ENCODE assay signal across 8 cellular contexts in genomic region chr19:12994701-12995595, GRCh38. TPM values are rescaled to one million over a fixed set of nuclear protein-coding genes. Genes with fewer than 3 reads are reported as not detected.
DNase-seq lines count a peak whose midpoint lies in the region; ATAC-seq, FAIRE-seq and TF ChIP-seq lines count a peak whose summit lies in the region.

Gene NFIX (plus strand): TSS chr19:12995475. CDS start chr19:12995838, 363 bp downstream.

- DNase-seq in ELR (ENCODE audit: low read depth), result peak; percentile 74
- DNase-seq in NCI-H226, result peak; percentile 17
- peak; percentile 63 for DNase-seq in activated T-cell treated with anti-CD3 and anti-CD28 coated beads for 4 hours
- peak; percentile 83 for DNase-seq in epidermal melanocyte (ENCODE audit: insufficient read length, low spot score)
- peak; percentile 72 to 82 (median 80) for DNase-seq in mucosa of descending colon
- peak; percentile 67 for DNase-seq in stimulated activated naive CD8-positive, alpha-beta T cell treated with anti-CD3 and anti-CD28 coated beads, Interleukin-15, Interleukin-2, amounts not matched to agents 100 U/mL and 50 U/mL, for 24 hours
- no peak for DNase-seq in D721Med (ENCODE audit: insufficient read length, low spot score)

- no peak for FAIRE-seq in D721Med (lab: Jason Lieb, UNC)

- peak within 1 kb of the TSS; percentile 46 for H3K4me3 ChIP-seq in mucosa of descending colon

- H3K36me3 ChIP-seq in mucosa of descending colon (ENCODE audit: low read depth), result no peaks in the 10 kb centered on the region

- no peak for TF ChIP-seq CTCF in mucosa of descending colon (IDR thresholded peaks at IDR 0.05)
- no peak for TF ChIP-seq CTCF in D721Med (IDR thresholded peaks at IDR 0.05; ENCODE audit: insufficient read depth, missing control alignments)

- no peaks in the 10 kb centered on the region for H3K4me1 ChIP-seq in mucosa of descending colon (ENCODE audit: low read depth)

- H3K9me3 ChIP-seq in mucosa of descending colon, result no peaks in the 10 kb centered on the region

- intact Hi-C loops in mucosa of descending colon (cut with DNase I, micrococcal nuclease), result no loop called here

- peak; percentile 71 for ATAC-seq in mucosa of descending colon
- no peak for ATAC-seq in stimulated activated naive CD8-positive, alpha-beta T cell treated with anti-CD3 and anti-CD28 coated beads, Interleukin-15, Interleukin-2, amounts not matched to agents 100 U/mL and 50 U/mL, for 24 hours
- ATAC-seq in HG03565 (IDR thresholded peaks at IDR 0.05; ENCODE audit: unreplicated experiment), result no peak

RNA-seq across cellular contexts. Expression of gene NFIX, which starts in this region (rescaled TPM):
- total RNA-seq in mucosa of descending colon, result 100 to 1,000 TPM in 1 of 3 donors, 10 to 100 TPM in 2; 59.4 to 238 (median 64.6) TPM
